Comparison of ENCODE assay signal across 26 cellular contexts in genomic region chr2:160911258-160911657, GRCh38.
DNase-seq lines count a peak whose midpoint lies in the region; FAIRE-seq and TF ChIP-seq lines count a peak whose summit lies in the region.
"Had no signal": no experiment of that assay in that cellular context is flagged by ENCODE, and none has a peak within 500 bp of the region (broad histone marks: within the 10 kb centered on the region; RNA-seq: fewer than 3 reads in every experiment).

No MANE protein-coding gene starts in this region.

- H3K4me2 ChIP-seq in astrocyte (ENCODE audit: low read length) (peak overlapping the region; percentile 67), hepatocyte (no peak overlapping the region), smooth muscle cell (peak overlapping the region; percentile 71)
- H3K4me2 ChIP-seq: GM23338 had no signal

- no peaks in the 10 kb centered on the region for H4K20me1 ChIP-seq in astrocyte (ENCODE audit: insufficient read depth, low read length)
- H4K20me1 ChIP-seq in hepatocyte (ENCODE audit: insufficient read depth, poor library complexity, severe bottlenecking): no peaks in the 10 kb centered on the region
- H4K20me1 ChIP-seq in smooth muscle cell (ENCODE audit: low read depth): no peaks in the 10 kb centered on the region

- no peak overlapping the region for H3K27ac Mint-ChIP-seq in astrocyte (ENCODE audit: unreplicated experiment)
- H3K27ac Mint-ChIP-seq: activated CD4-positive, alpha-beta memory T cell treated with anti-CD3 and anti-CD28 coated beads, Interleukin-2, amount 10 ng/mL, durations not matched to agents 7 days and 5 days; CD4-positive, CD25-positive, alpha-beta regulatory T cell; GM23338; T-helper 2 cell treated with Interferon-gamma antibody and Interleukin-4, amounts not matched to agents 5 μg/mL and 100 μg/mL, for 36 hours; WTC11 had no signal

- POLR2A ChIA-PET in HEK293 (lab: Yijun Ruan, JAX): no interaction called here

- TF ChIP-seq CTCF in HEK293 (tag by site-specific recombination; IDR thresholded peaks at IDR 0.05): no peak
- no peak for TF ChIP-seq CTCF in astrocyte (IDR thresholded peaks at IDR 0.05; ENCODE audit: insufficient read depth, low read depth, low read length)
- no peak for TF ChIP-seq CTCF in hepatocyte (IDR thresholded peaks at IDR 0.05; ENCODE audit: poor library complexity)
- no peak for TF ChIP-seq CTCF in smooth muscle cell (IDR thresholded peaks at IDR 0.05; ENCODE audit: borderline replicate concordance, insufficient read depth, poor library complexity, severe bottlenecking)

- peaks cover 18% of the 10 kb centered on the region for H3K4me1 Mint-ChIP-seq in astrocyte (ENCODE audit: low read depth, unreplicated experiment)
- H3K4me1 Mint-ChIP-seq: activated CD4-positive, alpha-beta memory T cell treated with anti-CD3 and anti-CD28 coated beads, Interleukin-2, amount 10 ng/mL, durations not matched to agents 7 days and 5 days; CD4-positive, CD25-positive, alpha-beta regulatory T cell had no signal

- no peak overlapping the region for H3K4me3 Mint-ChIP-seq in astrocyte (ENCODE audit: unreplicated experiment)
- H3K4me3 Mint-ChIP-seq: activated CD4-positive, alpha-beta memory T cell treated with anti-CD3 and anti-CD28 coated beads, Interleukin-2, amount 10 ng/mL, durations not matched to agents 7 days and 5 days; CD4-positive, CD25-positive, alpha-beta regulatory T cell; GM23338; T-helper 2 cell treated with Interferon-gamma antibody and Interleukin-4, amounts not matched to agents 5 μg/mL and 100 μg/mL, for 36 hours; WTC11 had no signal

- CTCF ChIA-PET in HEK293 (lab: Yijun Ruan, JAX): interaction anchor here (0.6 to 1.4 kb wide), 2 partner anchors 83 to 498 kb away, joined by 3 to 5 read pairs; no protein-coding TSS in a partner anchor

- WGBS in hepatocyte (ENCODE audit: low lambda C conversion rate, missing lambda C conversion rate): 81% methylated on average over 1 of the region's 1 CpG
- WGBS in smooth muscle cell (ENCODE audit: low lambda C conversion rate): 87% methylated on average over 1 of the region's 1 CpG

- no peaks in the 10 kb centered on the region for H3K9me2 ChIP-seq in hepatocyte (replicated peaks; ENCODE audit: insufficient read depth)

- H3K4me3 ChIP-seq in HEK293 (ENCODE audit: low read depth, low read length): no peak overlapping the region
- no peak overlapping the region for H3K4me3 ChIP-seq in astrocyte (ENCODE audit: insufficient read depth, low read depth, low read length)
- H3K4me3 ChIP-seq in hepatocyte: no peak overlapping the region
- no peak overlapping the region for H3K4me3 ChIP-seq in smooth muscle cell
- H3K4me3 ChIP-seq: GM23338, mucosa of descending colon had no signal

- no peaks in the 10 kb centered on the region for H3K36me3 Mint-ChIP-seq in astrocyte (ENCODE audit: low read depth, unreplicated experiment)
- H3K36me3 Mint-ChIP-seq: WTC11 had no signal

- H3K4me1 ChIP-seq in HEK293 (ENCODE audit: control insufficient read depth, insufficient read depth, low read length) (no peaks in the 10 kb centered on the region; the same call in 1 of the 2 replicates), astrocyte (ENCODE audit: insufficient read depth, low read length) (peaks cover 17% of the 10 kb centered on the region), hepatocyte (ENCODE audit: insufficient read depth) (peaks cover 18% of the 10 kb centered on the region), smooth muscle cell (ENCODE audit: low read depth) (peaks cover 5% of the 10 kb centered on the region)

- peaks cover 8% of the 10 kb centered on the region for H3F3A ChIP-seq in smooth muscle cell (ENCODE audit: low read depth)

- no peaks in the 10 kb centered on the region for H3K27me3 ChIP-seq in astrocyte (ENCODE audit: insufficient read depth, low read length)
- no peaks in the 10 kb centered on the region for H3K27me3 ChIP-seq in hepatocyte
- H3K27me3 ChIP-seq in smooth muscle cell (ENCODE audit: low read depth): no peaks in the 10 kb centered on the region
- H3K27me3 ChIP-seq: neutrophil had no signal

- H3K27me3 Mint-ChIP-seq in astrocyte (ENCODE audit: low read depth, unreplicated experiment): no peaks in the 10 kb centered on the region

- H3K9me3 ChIP-seq in HEK293 (ENCODE audit: control insufficient read depth, insufficient read depth, low read depth, low read length): no peaks in the 10 kb centered on the region
- no peaks in the 10 kb centered on the region for H3K9me3 ChIP-seq in astrocyte (ENCODE audit: insufficient read depth, low read depth, low read length)
- H3K9me3 ChIP-seq in hepatocyte (ENCODE audit: low read depth): no peaks in the 10 kb centered on the region
- no peaks in the 10 kb centered on the region for H3K9me3 ChIP-seq in smooth muscle cell (replicated peaks; ENCODE audit: low read depth)
- H3K9me3 ChIP-seq: mucosa of descending colon, neutrophil had no signal

- H3K9me3 Mint-ChIP-seq in astrocyte (ENCODE audit: unreplicated experiment): peaks cover 2% of the 10 kb centered on the region
- H3K9me3 Mint-ChIP-seq: activated CD4-positive, alpha-beta memory T cell treated with anti-CD3 and anti-CD28 coated beads, Interleukin-2, amount 10 ng/mL, durations not matched to agents 7 days and 5 days; T-helper 2 cell treated with Interferon-gamma antibody and Interleukin-4, amounts not matched to agents 5 μg/mL and 100 μg/mL, for 36 hours had no signal

- H2AFZ ChIP-seq in astrocyte (ENCODE audit: low read depth, low read length): no peak overlapping the region
- no peak overlapping the region for H2AFZ ChIP-seq in hepatocyte
- H2AFZ ChIP-seq in smooth muscle cell (ENCODE audit: low read depth): no peak overlapping the region
- H2AFZ ChIP-seq: GM23338 had no signal

- H3K36me3 ChIP-seq in HEK293 (ENCODE audit: control insufficient read depth in 2 of 2, insufficient read depth in 1 of 2, low read length in 2 of 2) (no peaks in the 10 kb centered on the region), astrocyte (ENCODE audit: insufficient read depth, low read length) (no peaks in the 10 kb centered on the region), hepatocyte (replicated peaks; ENCODE audit: insufficient read depth, low read depth) (no peaks in the 10 kb centered on the region), smooth muscle cell (ENCODE audit: low read depth) (no peaks in the 10 kb centered on the region)
- H3K36me3 ChIP-seq: neutrophil had no signal

- H3K9ac ChIP-seq in astrocyte (ENCODE audit: low read length) (no peak overlapping the region), smooth muscle cell (ENCODE audit: low read depth) (peak overlapping the region; percentile 85)

- H3K27ac ChIP-seq in HEK293 (ENCODE audit: extremely low read depth, low read depth, low read length) (no peak overlapping the region), astrocyte (ENCODE audit: low read depth, low read length) (no peak overlapping the region), hepatocyte (peak overlapping the region; percentile 13), smooth muscle cell (ENCODE audit: low read depth) (peak overlapping the region; percentile 93)
- H3K27ac ChIP-seq: neutrophil had no signal

- no peak for FAIRE-seq in astrocyte (lab: Jason Lieb, UNC)

- H3K79me2 ChIP-seq in astrocyte (ENCODE audit: insufficient read depth, low read length) (no peaks in the 10 kb centered on the region), hepatocyte (no peaks in the 10 kb centered on the region), smooth muscle cell (ENCODE audit: low read depth) (no peaks in the 10 kb centered on the region)

- DNase-seq in astrocyte (ENCODE audit: low read depth) (peak; percentile 33), hepatocyte (ENCODE audit: low spot score) (no peak), smooth muscle cell (lab: John Stamatoyannopoulos, UW; ENCODE audit: unreplicated experiment) (no peak), kidney glomerular epithelial cell (lab: John Stamatoyannopoulos, UW) (no peak), NCI-H526 treated with DMSO at 0.1 percent for 48 hours (lab: John Stamatoyannopoulos, UW) (no peak)
- no peak for DNase-seq in activated CD4-positive, CD25-positive, alpha-beta regulatory T cell (lab: John Stamatoyannopoulos, UW)
- DNase-seq: activated CD4-positive, alpha-beta memory T cell treated with anti-CD3 and anti-CD28 coated beads, Interleukin-2, amount 10 ng/mL, durations not matched to agents 7 days and 5 days; activated T-cell treated with anti-CD3 and anti-CD28 coated beads for 4 hours; CD4-positive, CD25-positive, alpha-beta regulatory T cell; central memory CD4-positive, alpha-beta T cell; DMS 273 treated with DMSO at 0.1 percent for 48 hours; GF-D8; glutamatergic neuron; KBM-7; mucosa of descending colon; NCI-H187 treated with DMSO at 0.1 percent for 48 hours; NCI-H748 treated with DMSO at 0.1 percent for 48 hours; retina; SHP77 treated with DMSO at 0.1 percent for 48 hours; stimulated activated CD4-positive, alpha-beta T cell treated with anti-CD3 and anti-CD28 coated beads, Interleukin-15, amount 100 ng/mL, for 24 hours; substantia nigra had no signal

TF ChIP-seq in HEK293, 187 proteins besides CTCF, POLR2A, EP300 and RAD21:
- TF ChIP-seq ZNF513 (tag by site-specific recombination; IDR thresholded peaks at IDR 0.05): peak; percentile 49
- no peak for TF ChIP-seq ZBTB6 (tag by site-specific recombination; IDR thresholded peaks at IDR 0.05)

Comparison
In these comparisons a context has a peak if more than half of its experiments do, and no peak if none do; other contexts are left out.
1. H3K27ac ChIP-seq: peak in hepatocyte (single experiment) and smooth muscle cell (single experiment); none in HEK293 (single experiment) and astrocyte (single experiment).